ENCODE assay signal across 23 cellular contexts in genomic region chr1:20596106-20596505, GRCh38. TPM values are rescaled to one million over a fixed set of nuclear protein-coding genes. Genes with fewer than 3 reads are reported as not detected.
"Had no signal": no experiment of that assay in that cellular context is flagged by ENCODE, and none has a peak within 500 bp of the region (broad histone marks: within the 10 kb centered on the region; RNA-seq: fewer than 3 reads in every experiment).

No MANE protein-coding gene starts in this region.

- H3K4me3 ChIP-seq: SJCRH30 had no signal

- H3K4me2 ChIP-seq: KMS-11 had no signal

- H3K27ac ChIP-seq: KMS-11, RWPE1, SJCRH30 had no signal

- H3K9me3 ChIP-seq: SJCRH30 had no signal

- H3K36me3 ChIP-seq: SJCRH30 had no signal

- DNase-seq: Kasumi-1, MM.1S, NCI-H1092 treated with DMSO at 0.1 percent for 48 hours, NCI-H1436, NCI-H187, NCI-H2029, NCI-H2081 treated with DMSO at 0.1 percent for 48 hours, NCI-H2171, NCI-H226, NCI-H446, NCI-H510A, NCI-H524 treated with DMSO at 0.1 percent for 48 hours, NCI-H69, NCI-H774, PC-3, SHP77, SJCRH30 had no signal

- H3K9ac ChIP-seq: KMS-11 had no signal

- ATAC-seq: Panc1, PC-3, SK-N-SH treated with all-trans-retinoic acid at 6 μM for 48 hours had no signal

RNA-seq across cellular contexts. Expression of gene CDA, which starts 7.2 kb away (rescaled TPM):
- total RNA-seq: OCI-LY7, SJCRH30 had no signal

RNA-seq across cellular contexts. Expression of gene FAM43B, which starts 43.7 kb away (rescaled TPM):
- total RNA-seq: HT-29, OCI-LY7 had no signal
